Comparison of ENCODE assay signal across 18 cellular contexts in the genomic region with DNA sequence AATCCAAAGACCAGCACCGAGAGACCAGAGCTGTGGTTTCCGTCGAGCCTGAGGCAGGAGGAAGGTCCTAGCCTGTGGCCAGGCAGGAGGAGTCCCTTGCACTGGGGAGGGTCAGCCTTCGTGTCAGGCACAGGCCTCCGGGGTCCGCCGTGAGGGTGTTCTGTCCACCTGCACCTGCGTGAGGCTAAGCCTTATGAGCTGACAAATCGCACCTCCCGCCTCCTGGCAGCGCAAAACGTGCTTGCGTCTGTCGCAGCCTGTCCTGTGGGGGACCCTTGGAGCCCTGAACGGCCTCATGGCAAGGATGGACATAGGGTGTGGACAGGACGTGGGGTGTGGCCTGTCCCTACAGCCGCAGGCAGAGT.
DNase-seq lines count a peak whose midpoint lies in the region; ATAC-seq and TF ChIP-seq lines count a peak whose summit lies in the region.
"Had no signal": no experiment of that assay in that cellular context is flagged by ENCODE, and none has a peak within 500 bp of the region (broad histone marks: within the 10 kb centered on the region; RNA-seq: fewer than 3 reads in every experiment).

No MANE protein-coding gene starts in this region.

- H3K4me3 Mint-ChIP-seq in endodermal cell (no peak overlapping the region), osteocyte (ENCODE audit: unreplicated experiment) (no peak overlapping the region)
- H3K4me3 Mint-ChIP-seq: IgD-negative memory B cell had no signal

- TF ChIP-seq POLR2A in Peyer's patch (IDR thresholded peaks at IDR 0.05) = no peak

- DNase-seq in Peyer's patch (peak in 2 of 3 donors; percentile 6 to 31), endodermal cell (peak; percentile 38), osteocyte (ENCODE audit: extremely low spot score, unreplicated experiment) (peak; percentile 84), NCI-H82 treated with DMSO at 0.1 percent for 48 hours (lab: John Stamatoyannopoulos, UW; ENCODE audit: unreplicated experiment) (no peak), AG08396 (ENCODE audit: low spot score) (no peak)
- DNase-seq: AML-193, COR-L47, EL, Kasumi-1, NCI-H187, NCI-H226, NCI-H526, RPMI8226 had no signal

- no peaks in the 10 kb centered on the region for H3K27me3 Mint-ChIP-seq in endodermal cell (ENCODE audit: insufficient read depth)
- no peaks in the 10 kb centered on the region for H3K27me3 Mint-ChIP-seq in osteocyte (ENCODE audit: unreplicated experiment)
- H3K27me3 Mint-ChIP-seq: IgD-negative memory B cell had no signal

- H3K9me3 ChIP-seq in BLaER1 treated with 17β-estradiol and CSF1 and Interleukin-3, amounts not matched to agents 10 nM and 100 nM (replicated peaks in 1 of 11) = peaks cover 0 to 7% (median 0%) of the 10 kb centered on the region in 11 experiments; a peak in 3 of 22 replicates
- H3K9me3 ChIP-seq in Peyer's patch (no peaks in the 10 kb centered on the region), endodermal cell (ENCODE audit: control insufficient read depth, low read length) (no peaks in the 10 kb centered on the region)

- peaks cover 0 to 6% (median 0%) of the 10 kb centered on the region in 11 experiments; a peak in 2 of 22 replicates for H4K20me1 ChIP-seq in BLaER1 treated with 17β-estradiol and CSF1 and Interleukin-3, amounts not matched to agents 10 nM and 100 nM

- no peaks in the 10 kb centered on the region for H3K36me3 ChIP-seq in BLaER1 treated with 17β-estradiol and CSF1 and Interleukin-3, amounts not matched to agents 10 nM and 100 nM
- no peaks in the 10 kb centered on the region for H3K36me3 ChIP-seq in Peyer's patch
- H3K36me3 ChIP-seq in endodermal cell (ENCODE audit: control insufficient read depth, insufficient read depth, low read length) = no peaks in the 10 kb centered on the region
- H3K36me3 ChIP-seq: SJSA1 had no signal

- H3K36me3 Mint-ChIP-seq in endodermal cell (ENCODE audit: low read depth) (no peaks in the 10 kb centered on the region), osteocyte (ENCODE audit: unreplicated experiment) (no peaks in the 10 kb centered on the region)
- H3K36me3 Mint-ChIP-seq: IgD-negative memory B cell had no signal

- no peak for ATAC-seq in GM18517 (IDR thresholded peaks at IDR 0.05; ENCODE audit: unreplicated experiment)
- no peak for ATAC-seq in GM18868 (IDR thresholded peaks at IDR 0.05; ENCODE audit: unreplicated experiment)

- H3K4me1 Mint-ChIP-seq in endodermal cell = no peaks in the 10 kb centered on the region
- no peaks in the 10 kb centered on the region for H3K4me1 Mint-ChIP-seq in osteocyte (ENCODE audit: unreplicated experiment)
- H3K4me1 Mint-ChIP-seq: IgD-negative memory B cell had no signal

- peak overlapping the region in 4 of 11 experiments; percentile 28 to 66 (median 56); a peak in 5 of 22 replicates for H3K27ac ChIP-seq in BLaER1 treated with 17β-estradiol and CSF1 and Interleukin-3, amounts not matched to agents 10 nM and 100 nM
- H3K27ac ChIP-seq in Peyer's patch (no peak overlapping the region), endodermal cell (ENCODE audit: low read depth, low read length) (no peak overlapping the region)
- H3K27ac ChIP-seq: SJSA1 had no signal

- peaks cover 7 to 45% (median 32%) of the 10 kb centered on the region in 10 experiments; a peak in 19 of 20 replicates for H3K4me1 ChIP-seq in BLaER1 treated with 17β-estradiol and CSF1 and Interleukin-3, amounts not matched to agents 10 nM and 100 nM
- no peaks in the 10 kb centered on the region for H3K4me1 ChIP-seq in Peyer's patch
- H3K4me1 ChIP-seq in endodermal cell (ENCODE audit: control insufficient read depth, insufficient read depth, low read length) = no peaks in the 10 kb centered on the region
- H3K4me1 ChIP-seq: SJSA1 had no signal

- H3K27me3 ChIP-seq in BLaER1 treated with 17β-estradiol and CSF1 and Interleukin-3, amounts not matched to agents 10 nM and 100 nM = peaks cover 0 to 8% (median 0%) of the 10 kb centered on the region in 11 experiments; a peak in 1 of 22 replicates
- H3K27me3 ChIP-seq in Peyer's patch (no peaks in the 10 kb centered on the region), endodermal cell (ENCODE audit: control insufficient read depth, insufficient read depth, low read length, poor library complexity, severe bottlenecking) (no peaks in the 10 kb centered on the region)
- H3K27me3 ChIP-seq: SJSA1 had no signal

- peak overlapping the region in 8 of 11 experiments; percentile 59 to 84 (median 73); a peak in 11 of 22 replicates for H3K4me2 ChIP-seq in BLaER1 treated with 17β-estradiol and CSF1 and Interleukin-3, amounts not matched to agents 10 nM and 100 nM

- WGBS in endodermal cell (ENCODE audit: insufficient coverage in 1 of 2, insufficient read length in 1 of 2), 2 experiments = 92 to 97% methylated on average over 13 to 17 of the region's 17 CpGs

- H3K9me3 Mint-ChIP-seq in endodermal cell (no peaks in the 10 kb centered on the region), osteocyte (ENCODE audit: unreplicated experiment) (no peaks in the 10 kb centered on the region)
- H3K9me3 Mint-ChIP-seq: IgD-negative memory B cell had no signal

- H3K9ac ChIP-seq in BLaER1 treated with 17β-estradiol and CSF1 and Interleukin-3, amounts not matched to agents 10 nM and 100 nM = peak overlapping the region in 4 of 11 experiments; percentile 0 to 30 (median 10); a peak in 2 of 22 replicates
- H3K9ac ChIP-seq in endodermal cell (ENCODE audit: extremely low read depth, low read length, poor library complexity, severe bottlenecking) = no peak overlapping the region

- no peak overlapping the region for H3K27ac Mint-ChIP-seq in endodermal cell
- H3K27ac Mint-ChIP-seq in osteocyte (ENCODE audit: unreplicated experiment) = no peak overlapping the region
- H3K27ac Mint-ChIP-seq: IgD-negative memory B cell had no signal

- no peak overlapping the region for H3K4me3 ChIP-seq in BLaER1 treated with 17β-estradiol and CSF1 and Interleukin-3, amounts not matched to agents 10 nM and 100 nM
- H3K4me3 ChIP-seq in Peyer's patch (no peak overlapping the region), endodermal cell (ENCODE audit: low read length) (no peak overlapping the region)
- H3K4me3 ChIP-seq: SJSA1 had no signal

- TF ChIP-seq CTCF in Peyer's patch (IDR thresholded peaks at IDR 0.05) = no peak
- no peak for TF ChIP-seq CTCF in endodermal cell (conservative IDR thresholded peaks at IDR 0.05)
- no peak for TF ChIP-seq CTCF in osteocyte (IDR thresholded peaks at IDR 0.05)

Comparison
In these comparisons a context has a peak if more than half of its experiments do, and no peak if none do; other contexts are left out.
1. DNase-seq: peak in Peyer's patch (2 of 3), endodermal cell (single experiment) and osteocyte (single experiment); none in NCI-H82 treated with DMSO at 0.1 percent for 48 hours (single experiment) and AG08396 (single experiment).